Comparison of ENCODE assay signal across 10 cellular contexts in the genomic region with DNA sequence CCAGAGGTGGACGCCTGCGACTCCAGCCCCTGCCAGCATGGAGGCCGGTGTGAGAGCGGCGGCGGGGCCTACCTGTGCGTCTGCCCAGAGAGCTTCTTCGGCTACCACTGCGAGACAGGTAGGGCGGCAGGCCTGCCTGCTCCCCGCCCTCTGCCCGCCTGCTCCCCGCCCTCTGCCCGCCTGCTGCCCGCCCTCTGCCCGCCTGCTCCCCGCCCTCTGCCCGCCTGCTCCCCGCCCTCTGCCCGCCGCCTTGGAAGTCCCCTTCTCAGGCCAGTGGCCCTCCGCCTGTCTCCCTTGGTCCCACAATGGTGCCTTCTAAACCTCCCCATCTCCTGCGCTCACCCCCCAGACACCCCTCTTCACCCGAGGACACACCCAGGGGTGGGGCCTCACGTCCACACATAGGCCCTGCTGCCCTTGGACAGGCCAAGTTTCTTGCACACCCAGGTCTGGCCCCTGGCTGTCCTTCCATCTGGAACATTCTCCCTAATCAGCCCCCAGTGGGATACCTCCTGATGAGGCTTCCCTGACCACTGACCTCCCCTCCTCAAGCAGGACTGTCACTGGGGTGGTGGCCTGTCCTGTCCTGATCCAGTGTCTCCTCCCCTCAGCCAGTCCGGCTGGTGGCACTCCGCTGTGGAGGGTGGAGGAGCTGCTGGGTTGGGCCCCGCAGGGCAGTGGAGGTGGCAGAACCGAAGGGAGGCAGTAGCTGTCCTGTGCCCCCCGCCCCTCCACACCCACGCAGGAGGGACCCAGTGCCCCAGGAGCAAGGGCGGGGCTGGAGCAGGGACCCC. TPM values are rescaled to one million over a fixed set of nuclear protein-coding genes. Genes with fewer than 3 reads are reported as not detected.
A peak's percentile ranks its signal among the peaks of the same experiment; 100 is the strongest.
DNase-seq lines count a peak whose midpoint lies in the region; ATAC-seq and TF ChIP-seq lines count a peak whose summit lies in the region.
"Had no signal": no experiment of that assay in that cellular context is flagged by ENCODE, and none has a peak within 500 bp of the region (broad histone marks: within the 10 kb centered on the region; RNA-seq: fewer than 3 reads in every experiment).

No MANE protein-coding gene starts in this region.

- peaks cover 7 to 12% (median 8%) of the 10 kb centered on the region in 3 donors for H3K4me1 Mint-ChIP-seq in naive B cell
- H3K4me1 Mint-ChIP-seq: activated naive CD4-positive, alpha-beta T cell treated with anti-CD3 and anti-CD28 coated beads, Interleukin-2, amount 50 U/mL, for 24 hours had no signal

- CTCF ChIA-PET in RWPE1 (lab: Yijun Ruan, JAX) = interaction anchor here (0.7 kb wide), 1 partner anchor 280 kb away, joined by 3 read pairs; no protein-coding TSS in a partner anchor

- H3K9me3 Mint-ChIP-seq in naive B cell = no peaks in the 10 kb centered on the region
- H3K9me3 Mint-ChIP-seq: activated naive CD4-positive, alpha-beta T cell treated with anti-CD3 and anti-CD28 coated beads, Interleukin-2, amount 50 U/mL, for 24 hours had no signal

- H3K27ac ChIP-seq in RWPE1 = no peak overlapping the region
- H3K27ac ChIP-seq in body of pancreas = peak overlapping the region in 2 of 4 donors; percentile 58 to 59
- no peak overlapping the region for H3K27ac ChIP-seq in upper lobe of right lung
- H3K27ac ChIP-seq: neutrophil had no signal

- 19 to 33% methylated on average over 10 to 28 of the region's 32 CpGs for WGBS in body of pancreas, 2 donors

- H3K27me3 Mint-ChIP-seq in naive B cell = peaks cover 0 to 12% (median 8%) of the 10 kb centered on the region in 3 donors

- intact Hi-C loops in body of pancreas (cut with DNase I) (no loop called here), upper lobe of right lung (cut with DNase I) (no loop called here)

- H3K4me1 ChIP-seq in body of pancreas (peaks cover 18% of the 10 kb centered on the region), upper lobe of right lung (peaks cover 8% of the 10 kb centered on the region)

- DNase-seq in DMS53 treated with DMSO at 0.1 percent for 48 hours (lab: John Stamatoyannopoulos, UW; ENCODE audit: unreplicated experiment) (peak; percentile 43), RWPE1 (ENCODE audit: low spot score) (peak; percentile 44), body of pancreas (peak; percentile 65 to 78 (median 70)), naive B cell (peak; percentile 35), upper lobe of right lung (peak; percentile 87), NCI-H2081 treated with DMSO at 0.1 percent for 48 hours (lab: John Stamatoyannopoulos, UW) (no peak), medulla oblongata (ENCODE audit: extremely low spot score) (no peak), putamen (ENCODE audit: low spot score) (no peak)

- TF ChIP-seq CTCF in RWPE1 (conservative IDR thresholded peaks at IDR 0.05; ENCODE audit: low read depth) = no peak
- no peak for TF ChIP-seq CTCF in body of pancreas (IDR thresholded peaks at IDR 0.05)
- no peak for TF ChIP-seq CTCF in upper lobe of right lung (IDR thresholded peaks at IDR 0.05)

- H3K36me3 Mint-ChIP-seq in naive B cell = no peaks in the 10 kb centered on the region
- H3K36me3 Mint-ChIP-seq: activated naive CD4-positive, alpha-beta T cell treated with anti-CD3 and anti-CD28 coated beads, Interleukin-2, amount 50 U/mL, for 24 hours had no signal

- POLR2A ChIA-PET in RWPE1 (lab: Yijun Ruan, JAX; ENCODE audit: low non-redundant PET) = no interaction called here

- TF ChIP-seq POLR2A in body of pancreas (IDR thresholded peaks at IDR 0.05) = peak in 2 of 3 donors; percentile 56 to 74

- H3K9me3 ChIP-seq in body of pancreas (no peaks in the 10 kb centered on the region), upper lobe of right lung (no peaks in the 10 kb centered on the region)
- H3K9me3 ChIP-seq: neutrophil had no signal

- H3K4me3 Mint-ChIP-seq in naive B cell = peak overlapping the region in 6 of 8 donors; percentile 53 to 83 (median 60)
- H3K4me3 Mint-ChIP-seq: activated naive CD4-positive, alpha-beta T cell treated with anti-CD3 and anti-CD28 coated beads, Interleukin-2, amount 50 U/mL, for 24 hours had no signal

- peak; percentile 86 for ATAC-seq in body of pancreas
- ATAC-seq in naive B cell (ENCODE audit: low read depth in 2 of 2) = peak; percentile 76 to 87
- peak; percentile 86 for ATAC-seq in upper lobe of right lung

- peak overlapping the region in 5 of 6 donors; percentile 65 to 98 (median 94) for H3K27ac Mint-ChIP-seq in naive B cell
- H3K27ac Mint-ChIP-seq: activated naive CD4-positive, alpha-beta T cell treated with anti-CD3 and anti-CD28 coated beads, Interleukin-2, amount 50 U/mL, for 24 hours had no signal

- H3K4me3 ChIP-seq in body of pancreas (peak overlapping the region in 1 of 2 donors; percentile 0), upper lobe of right lung (no peak overlapping the region)

- no peaks in the 10 kb centered on the region for H3K36me3 ChIP-seq in body of pancreas (replicated peaks in 1 of 2; ENCODE audit: insufficient read depth in 1 of 2, low read depth in 2 of 2)
- H3K36me3 ChIP-seq in upper lobe of right lung = peaks cover 17% of the 10 kb centered on the region
- H3K36me3 ChIP-seq: neutrophil had no signal

- H3K27me3 ChIP-seq in body of pancreas = no peaks in the 10 kb centered on the region
- H3K27me3 ChIP-seq in upper lobe of right lung = no peaks in the 10 kb centered on the region

RNA-seq across cellular contexts. Expression of gene MTERF4, which starts 37.9 kb away (rescaled TPM):
- total RNA-seq in body of pancreas (10 to 100 TPM; 17.1 to 39.2 TPM), upper lobe of right lung (34.6 TPM)
- 10 to 100 TPM; 45.7 to 71.2 (median 58.3) TPM for polyA plus RNA-seq in naive B cell (ENCODE audit: low read depth in 6 of 6)

Comparison
In these comparisons a context has a peak if more than half of its experiments do, and no peak if none do; other contexts are left out.
1. DNase-seq: peak in DMS53 treated with DMSO at 0.1 percent for 48 hours (single experiment), RWPE1 (single experiment), body of pancreas (4 of 4), naive B cell (single experiment) and upper lobe of right lung (single experiment); none in NCI-H2081 treated with DMSO at 0.1 percent for 48 hours (single experiment), medulla oblongata (single experiment) and putamen (single experiment).
2. Peak in every context shown above with its lines, with median percentiles within 50 percentile points of each other: ATAC-seq.